27 cellular contexts compared by ENCODE assay signal in genomic region chr5:109529987-109530386, GRCh38.
"Had no signal": no experiment of that assay in that cellular context is flagged by ENCODE, and none has a peak within 500 bp of the region (broad histone marks: within the 10 kb centered on the region; RNA-seq: fewer than 3 reads in every experiment).

No MANE protein-coding gene starts in this region.

- FAIRE-seq: islet of Langerhans had no signal

- H3K9me3 Mint-ChIP-seq: mesothelial cell of epicardium, natural killer cell, nephron progenitor cell, neural progenitor cell had no signal

- H3K27me3 Mint-ChIP-seq: progenitor cell of endocrine pancreas had no signal

- ATAC-seq: lower lobe of right lung; natural killer cell; sciatic nerve; stimulated activated naive B cell treated with anti-CD40 and anti-IgM and Interleukin-4, amounts not matched to agents 10 μg/mL and 1 μg/mL and 100 μg/mL, for 72 hours; stimulated activated naive CD8-positive, alpha-beta T cell treated with anti-CD3 and anti-CD28 coated beads, Interleukin-15, Interleukin-2, amounts not matched to agents 100 U/mL and 50 U/mL, for 24 hours had no signal

- H3K9ac ChIP-seq: neural progenitor cell had no signal

- H3K36me3 ChIP-seq: heart right ventricle, left lung, lower lobe of right lung, neural progenitor cell, ovary, right atrium auricular region, stomach, thyroid gland, transverse colon, upper lobe of left lung, vagina had no signal

- H3K27me3 ChIP-seq: heart right ventricle, hepatocyte, left lung, neural progenitor cell, ovary, right atrium auricular region, stomach, testis, thyroid gland, transverse colon, upper lobe of left lung, vagina had no signal

- H3K27ac Mint-ChIP-seq: mesothelial cell of epicardium; naive B cell; natural killer cell; nephron progenitor cell; neural progenitor cell; progenitor cell of endocrine pancreas; stimulated activated naive B cell treated with anti-CD40 and anti-IgM and Interleukin-4, amounts not matched to agents 10 μg/mL and 1 μg/mL and 100 μg/mL, for 72 hours had no signal

- H3K4me1 Mint-ChIP-seq: naive B cell; natural killer cell; nephron progenitor cell; neural progenitor cell; stimulated activated naive B cell treated with anti-CD40 and anti-IgM and Interleukin-4, amounts not matched to agents 10 μg/mL and 1 μg/mL and 100 μg/mL, for 72 hours had no signal

- H3K9me3 ChIP-seq: heart right ventricle, left lung, lower lobe of right lung, ovary, right atrium auricular region, stomach, testis, thyroid gland, transverse colon, upper lobe of left lung, vagina had no signal

- H3K27ac ChIP-seq: heart right ventricle, hepatocyte, left lung, lower lobe of right lung, neural progenitor cell, ovary, right atrium auricular region, skin epidermis, stomach, testis, thyroid gland, transverse colon, upper lobe of left lung, vagina had no signal

- H3K4me2 ChIP-seq: hepatocyte, neural progenitor cell had no signal

- H2AFZ ChIP-seq: hepatocyte, neural progenitor cell had no signal

- DNase-seq: lower lobe of right lung; naive B cell; natural killer cell; nephron progenitor cell; stimulated activated CD4-positive, alpha-beta T cell treated with anti-CD3 and anti-CD28 coated beads, Interleukin-12 subunit alpha, Interleukin-12 subunit beta, amount 100 ng/mL, for 4 hours; stimulated activated CD4-positive, alpha-beta T cell treated with anti-CD3 and anti-CD28 coated beads, Interleukin-15, amount 100 ng/mL, for 24 hours; stimulated activated CD4-positive, alpha-beta T cell treated with anti-CD3 and anti-CD28 coated beads, Interleukin-2, amount 100 ng/mL, for 24 hours; stimulated activated CD4-positive, alpha-beta T cell treated with anti-CD3 and anti-CD28 coated beads, Interleukin-4, amount 100 ng/mL, for 1 hour; stimulated activated naive B cell treated with anti-CD40 and anti-IgM and Interleukin-4, amounts not matched to agents 10 μg/mL and 1 μg/mL and 100 μg/mL, for 72 hours; stimulated activated naive CD8-positive, alpha-beta T cell treated with anti-CD3 and anti-CD28 coated beads, Interleukin-15, Interleukin-2, amounts not matched to agents 100 U/mL and 50 U/mL, for 24 hours; testis; transverse colon; upper lobe of left lung had no signal

- H3K4me1 ChIP-seq: left lung, lower lobe of right lung, neural progenitor cell, right atrium auricular region, transverse colon, upper lobe of left lung, vagina had no signal

- H3K4me3 Mint-ChIP-seq: mesothelial cell of epicardium; naive B cell; natural killer cell; nephron progenitor cell; neural progenitor cell; stimulated activated naive B cell treated with anti-CD40 and anti-IgM and Interleukin-4, amounts not matched to agents 10 μg/mL and 1 μg/mL and 100 μg/mL, for 72 hours had no signal

- H3K36me3 Mint-ChIP-seq: mesothelial cell of epicardium; naive B cell; natural killer cell; neural progenitor cell; stimulated activated naive B cell treated with anti-CD40 and anti-IgM and Interleukin-4, amounts not matched to agents 10 μg/mL and 1 μg/mL and 100 μg/mL, for 72 hours had no signal

- H3K79me2 ChIP-seq: hepatocyte had no signal

- H3K4me3 ChIP-seq: heart right ventricle, hepatocyte, left lung, lower lobe of right lung, neural progenitor cell, ovary, right atrium auricular region, skin epidermis, stomach, testis, thyroid gland, transverse colon, upper lobe of left lung, vagina had no signal
